In genomic region chr3:58028902-58029301, GRCh38 we compare ENCODE assay signal across 13 cellular contexts.
"Had no signal": no experiment of that assay in that cellular context is flagged by ENCODE, and none has a peak within 500 bp of the region (broad histone marks: within the 10 kb centered on the region; RNA-seq: fewer than 3 reads in every experiment).

No MANE protein-coding gene starts in this region.

- DNase-seq: activated CD4-positive, alpha-beta T cell treated with anti-CD3 and anti-CD28 coated beads, Interleukin-2, amount 10 ng/mL, durations not matched to agents 7 days and 5 days; activated CD8-positive, alpha-beta memory T cell treated with anti-CD3 and anti-CD28 coated beads, Interleukin-2, amount 50 U/mL, for 48 hours; activated naive CD4-positive, alpha-beta T cell; hippocampal formation; natural killer cell; stimulated activated CD4-positive, alpha-beta T cell treated with anti-CD3 and anti-CD28 coated beads, Interleukin-4, amount 100 ng/mL, for 24 hours; stimulated activated naive CD4-positive, alpha-beta T cell; SW 1271; upper lobe of left lung had no signal

- H3K4me3 ChIP-seq: cardiac muscle cell, skin epidermis, upper lobe of left lung had no signal

- H3K27me3 Mint-ChIP-seq: activated CD4-positive, alpha-beta T cell treated with anti-CD3 and anti-CD28 coated beads, Interleukin-2, amount 10 ng/mL, durations not matched to agents 7 days and 5 days had no signal

- H3K36me3 ChIP-seq: cardiac muscle cell, upper lobe of left lung had no signal

- H3K36me3 Mint-ChIP-seq: natural killer cell had no signal

- H3K27ac Mint-ChIP-seq: activated CD4-positive, alpha-beta T cell treated with anti-CD3 and anti-CD28 coated beads, Interleukin-2, amount 10 ng/mL, durations not matched to agents 7 days and 5 days; activated T-helper 1 cell treated with anti-CD3 and anti-CD28 coated beads, Interleukin-12 subunit alpha, Interleukin-12 subunit beta, Interleukin-2, Interleukin-4 antibody, amounts not matched to agents 30 ng/mL and 10 ng/mL and 1 ng/mL, durations not matched to agents 14 hours and 24 hours and 36 hours; natural killer cell had no signal

- H3K4me3 Mint-ChIP-seq: activated CD4-positive, alpha-beta T cell treated with anti-CD3 and anti-CD28 coated beads, Interleukin-2, amount 10 ng/mL, durations not matched to agents 7 days and 5 days; activated T-helper 1 cell treated with anti-CD3 and anti-CD28 coated beads, Interleukin-12 subunit alpha, Interleukin-12 subunit beta, Interleukin-2, Interleukin-4 antibody, amounts not matched to agents 30 ng/mL and 10 ng/mL and 1 ng/mL, durations not matched to agents 14 hours and 24 hours and 36 hours; natural killer cell had no signal

- H3K9me3 Mint-ChIP-seq: activated CD4-positive, alpha-beta T cell treated with anti-CD3 and anti-CD28 coated beads, Interleukin-2, amount 10 ng/mL, durations not matched to agents 7 days and 5 days; natural killer cell had no signal

- H3K9me3 ChIP-seq: upper lobe of left lung had no signal

- H3K27me3 ChIP-seq: cardiac muscle cell, upper lobe of left lung had no signal

- ATAC-seq: left lobe of liver, natural killer cell had no signal

- H3K27ac ChIP-seq: cardiac muscle cell, upper lobe of left lung had no signal
